19 cellular contexts compared by ENCODE assay signal in genomic region chr22:26017932-26018331, GRCh38.
A peak's percentile ranks its signal among the peaks of the same experiment; 100 is the strongest.
DNase-seq lines count a peak whose midpoint lies in the region; ATAC-seq, FAIRE-seq and TF ChIP-seq lines count a peak whose summit lies in the region.
"Had no signal": no experiment of that assay in that cellular context is flagged by ENCODE, and none has a peak within 500 bp of the region (broad histone marks: within the 10 kb centered on the region; RNA-seq: fewer than 3 reads in every experiment).

No MANE protein-coding gene starts in this region.

- CTCF ChIA-PET in K562 (lab: Yijun Ruan, JAX; ENCODE audit: low intra/inter-chr PET ratio) = no interaction called here

- H3K4me3 ChIP-seq in GM23338 = no peak overlapping the region
- no peak overlapping the region for H3K4me3 ChIP-seq in K562
- H3K4me3 ChIP-seq in skeletal muscle tissue (ENCODE audit: low read length in 3 of 3) = no peak overlapping the region
- H3K4me3 ChIP-seq: BLaER1 had no signal

- DNase-seq in GM23338 (ENCODE audit: low spot score) (no peak), K562 (ENCODE audit: extremely low read depth in 1 of 4, low spot score in 3 of 4) (no peak), islet precursor cell (peak; percentile 21), erythroblast (lab: John Stamatoyannopoulos, UW) (no peak), NCI-H1436 (lab: John Stamatoyannopoulos, UW) (no peak)
- DNase-seq: CD4-positive, alpha-beta memory T cell; DMS153; DMS79; GF-D8; HCEC 1CT had no signal

- H3K9me3 ChIP-seq in K562 (replicated peaks; ENCODE audit: control insufficient read depth, insufficient read depth, low read depth, low read length) (no peaks in the 10 kb centered on the region), skeletal muscle tissue (ENCODE audit: control insufficient read depth in 3 of 3, low read length in 3 of 3) (no peaks in the 10 kb centered on the region)
- H3K9me3 ChIP-seq: BLaER1 had no signal

- BruUV-seq in K562 (replicated peaks; lab: Mats Ljungman, UMichigan) = no TSS peak

- H3K36me3 Mint-ChIP-seq in GM23338 (ENCODE audit: low read depth) = no peaks in the 10 kb centered on the region; the same call in 2 of the 3 replicates
- H3K36me3 Mint-ChIP-seq: CD14-positive monocyte; CD4-positive, alpha-beta memory T cell had no signal

- no peak for TF ChIP-seq RAD21 in K562 (CRISPR knock-in tag; conservative IDR thresholded peaks at IDR 0.05 in 1 of 2, IDR thresholded peaks at IDR 0.05 in 1 of 2)

- H3K27ac Mint-ChIP-seq in GM23338 = peak overlapping the region; percentile 73
- H3K27ac Mint-ChIP-seq: CD14-positive monocyte; CD4-positive, alpha-beta memory T cell had no signal

- H3K27me3 ChIP-seq in GM23338 (ENCODE audit: insufficient read depth) = no peaks in the 10 kb centered on the region
- H3K27me3 ChIP-seq in K562 (ENCODE audit: control insufficient read depth in 2 of 2, insufficient read depth in 2 of 2, low read length in 2 of 2) = no peaks in the 10 kb centered on the region
- no peaks in the 10 kb centered on the region for H3K27me3 ChIP-seq in skeletal muscle tissue (ENCODE audit: control insufficient read depth in 3 of 3, insufficient read depth in 3 of 3, low read length in 3 of 3)
- H3K27me3 ChIP-seq: BLaER1 had no signal

- no peaks in the 10 kb centered on the region for H4K20me1 ChIP-seq in GM23338 (replicated peaks; ENCODE audit: insufficient read depth)
- no peaks in the 10 kb centered on the region for H4K20me1 ChIP-seq in K562 (replicated peaks; ENCODE audit: control insufficient read depth, insufficient read depth, low read length)
- H4K20me1 ChIP-seq: BLaER1 had no signal

- 20% methylated on average over 4 of the region's 5 CpGs for WGBS in K562 (ENCODE audit: insufficient coverage, low coverage, missing lambda C conversion rate)

- H2AFZ ChIP-seq in GM23338 = 0 out of 2 replicates have a peak overlapping the region, but pooled peaks have one; percentile 78
- H2AFZ ChIP-seq in K562 (ENCODE audit: low read depth, low read length) = no peak overlapping the region

- H3K27ac ChIP-seq in GM23338 (ENCODE audit: low read depth) (no peak overlapping the region), K562 (ENCODE audit: extremely low read depth, low read depth, low read length) (no peak overlapping the region), skeletal muscle tissue (ENCODE audit: low read depth, low read length) (peak overlapping the region; percentile 15)
- H3K27ac ChIP-seq: BLaER1, HL-60, KMS-11 had no signal

- no peak for FAIRE-seq in K562 (lab: Jason Lieb, UNC)
- FAIRE-seq: A204.1, H54, HTR-8/SVneo had no signal

- no peaks in the 10 kb centered on the region for H3K9me2 ChIP-seq in GM23338 (ENCODE audit: insufficient read depth)

- H3K9me1 ChIP-seq in K562 (ENCODE audit: control insufficient read depth, insufficient read depth, low read length) = no peaks in the 10 kb centered on the region

- H3K4me1 Mint-ChIP-seq in GM23338 = peaks cover 20% of the 10 kb centered on the region
- H3K4me1 Mint-ChIP-seq: CD14-positive monocyte; CD4-positive, alpha-beta memory T cell had no signal

- ATAC-seq in GM23338 (no peak), K562 (no peak), GM21786 (IDR thresholded peaks at IDR 0.05; ENCODE audit: unreplicated experiment) (no peak)

- H3K4me1 ChIP-seq in GM23338 (ENCODE audit: insufficient read depth) (peaks cover 13% of the 10 kb centered on the region; the same call in 1 of the 2 replicates), K562 (replicated peaks in 1 of 2; ENCODE audit: control insufficient read depth in 2 of 2, insufficient read depth in 2 of 2, low read length in 2 of 2) (no peaks in the 10 kb centered on the region), skeletal muscle tissue (ENCODE audit: control insufficient read depth in 3 of 3, insufficient read depth in 3 of 3, low read length in 3 of 3) (no peaks in the 10 kb centered on the region)
- H3K4me1 ChIP-seq: BLaER1 had no signal

- no peaks in the 10 kb centered on the region for H3F3A ChIP-seq in GM23338 (replicated peaks; ENCODE audit: low read depth)

- no peaks in the 10 kb centered on the region for H3K36me3 ChIP-seq in GM23338 (ENCODE audit: insufficient read depth)
- no peaks in the 10 kb centered on the region; the same call in 2 of the 3 replicates for H3K36me3 ChIP-seq in K562 (ENCODE audit: control insufficient read depth, insufficient read depth, low read length)
- H3K36me3 ChIP-seq in skeletal muscle tissue (ENCODE audit: control insufficient read depth in 3 of 3, insufficient read depth in 3 of 3, low read length in 3 of 3) = peaks cover 0 to 17% (median 6%) of the 10 kb centered on the region in 3 donors
- H3K36me3 ChIP-seq: BLaER1 had no signal

- TF ChIP-seq EP300 in K562 (IDR thresholded peaks at IDR 0.05; ENCODE audit: low read length) = no peak

- H3K4me2 ChIP-seq in GM23338 (no peak overlapping the region), K562 (ENCODE audit: insufficient read depth, low read length) (no peak overlapping the region)
- H3K4me2 ChIP-seq: KMS-11 had no signal

- POLR2A ChIA-PET in K562 (lab: Yijun Ruan, JAX) = no interaction called here

- H3K79me2 ChIP-seq in GM23338 (replicated peaks; ENCODE audit: insufficient read depth) = no peaks in the 10 kb centered on the region
- no peaks in the 10 kb centered on the region for H3K79me2 ChIP-seq in K562 (ENCODE audit: control insufficient read depth, insufficient read depth, low read length)

- no peak overlapping the region for H3K4me3 Mint-ChIP-seq in GM23338
- H3K4me3 Mint-ChIP-seq: CD14-positive monocyte; CD4-positive, alpha-beta memory T cell had no signal

- in situ Hi-C loops in K562 (cut with MboI) = no loop called here

- intact Hi-C loops in K562 (cut with micrococcal nuclease) = no loop called here

- TF ChIP-seq POLR2A in K562 (conservative IDR thresholded peaks at IDR 0.05) (no peak), erythroblast (IDR thresholded peaks at IDR 0.05; ENCODE audit: low read length) (no peak)

- TF ChIP-seq CTCF in GM23338 (conservative IDR thresholded peaks at IDR 0.05; ENCODE audit: low read depth in 2 of 2) (no peak), K562 (IDR thresholded peaks at IDR 0.05 in 2 of 3, conservative IDR thresholded peaks at IDR 0.05 in 1 of 3; ENCODE audit: insufficient read depth in 2 of 3, low read depth in 1 of 3, low read length in 3 of 3) (no peak)

- no peaks in the 10 kb centered on the region; the same call in 2 of the 3 replicates for H3K9me3 Mint-ChIP-seq in GM23338

- peaks cover 2% of the 10 kb centered on the region for H3K27me3 Mint-ChIP-seq in GM23338 (ENCODE audit: insufficient read depth, low read depth, poor library complexity)

- H3K9ac ChIP-seq in K562 (ENCODE audit: insufficient read depth in 1 of 2, low read depth in 2 of 2, low read length in 2 of 2) (no peak overlapping the region), skeletal muscle tissue (ENCODE audit: low read depth in 1 of 3, low read length in 3 of 3) (no peak overlapping the region)
- H3K9ac ChIP-seq: BLaER1, KMS-11 had no signal

TF ChIP-seq in GM23338, 12 proteins besides CTCF, POLR2A, EP300 and RAD21 (continues in another document):
- TF ChIP-seq ZNF114 (CRISPR knock-in tag; IDR thresholded peaks at IDR 0.05) (no peak), CREB1 (CRISPR knock-in tag; IDR thresholded peaks at IDR 0.05; ENCODE audit: low read depth) (no peak), NANOG (IDR thresholded peaks at IDR 0.05; ENCODE audit: borderline replicate concordance) (no peak), EZH2phosphoT487 (IDR thresholded peaks at IDR 0.05; ENCODE audit: unreplicated experiment) (no peak), JUNB (IDR thresholded peaks at IDR 0.05; ENCODE audit: unreplicated experiment) (no peak), ETS1 (IDR thresholded peaks at IDR 0.05) (no peak), EZH2 (IDR thresholded peaks at IDR 0.05; ENCODE audit: low read depth, unreplicated experiment) (no peak), POLR2AphosphoS5 (IDR thresholded peaks at IDR 0.05; ENCODE audit: low read depth) (no peak)

TF ChIP-seq in K562, 482 proteins besides CTCF, POLR2A, EP300 and RAD21:
- TF ChIP-seq TCF7L2 (IDR thresholded peaks at IDR 0.05; ENCODE audit: low read depth, low read length) (no peak), RFX5 (IDR thresholded peaks at IDR 0.05; ENCODE audit: low read depth, low read length) (no peak), HINFP (tag; conservative IDR thresholded peaks at IDR 0.05; ENCODE audit: low read depth) (no peak), NFE2 (IDR thresholded peaks at IDR 0.05; ENCODE audit: low read depth) (peak; percentile 40; the same call in 1 of the 2 replicates), MCM3 (IDR thresholded peaks at IDR 0.05) (no peak), ZNF316 (IDR thresholded peaks at IDR 0.05) (peak; percentile 31; the same call in 1 of the 2 replicates), MAFF (IDR thresholded peaks at IDR 0.05; ENCODE audit: low read length) (0 out of 2 replicates have a peak, but pooled peaks have one; percentile 6)
